In genomic region chr17:1782171-1782567, GRCh38 we compare ENCODE assay signal across 13 cellular contexts. TPM values are rescaled to one million over a fixed set of nuclear protein-coding genes. Genes with fewer than 3 reads are reported as not detected.
DNase-seq lines count a peak whose midpoint lies in the region; ATAC-seq and TF ChIP-seq lines count a peak whose summit lies in the region.
"Had no signal": no experiment of that assay in that cellular context is flagged by ENCODE, and none has a peak within 500 bp of the region (broad histone marks: within the 10 kb centered on the region; RNA-seq: fewer than 3 reads in every experiment).

No MANE protein-coding gene starts in this region.

- no peak for TF ChIP-seq EP300 in sigmoid colon (IDR thresholded peaks at IDR 0.05)

- no peak for TF ChIP-seq CTCF in sigmoid colon (IDR thresholded peaks at IDR 0.05)
- no peak for TF ChIP-seq CTCF in uterus (IDR thresholded peaks at IDR 0.05)

- peak overlapping the region; percentile 94 for H3K27ac ChIP-seq in right cardiac atrium (ENCODE audit: low read length)
- H3K27ac ChIP-seq in sigmoid colon: peak overlapping the region; percentile 87 to 94 (median 91)
- peak overlapping the region; percentile 89 to 97 for H3K27ac ChIP-seq in uterus
- H3K27ac ChIP-seq: KMS-11 had no signal

- H3K9me3 ChIP-seq in right cardiac atrium (ENCODE audit: control insufficient read depth, low read length) (no peaks in the 10 kb centered on the region), sigmoid colon (no peaks in the 10 kb centered on the region), uterus (no peaks in the 10 kb centered on the region)

- no peak for ATAC-seq in Right ventricle myocardium inferior
- no peak for ATAC-seq in Right ventricle myocardium superior (ENCODE audit: poor library complexity)
- no peak for ATAC-seq in right cardiac atrium
- no peak for ATAC-seq in HG03378 (IDR thresholded peaks at IDR 0.05; ENCODE audit: unreplicated experiment)
- ATAC-seq: left colon had no signal

- intact Hi-C loops in Right ventricle myocardium inferior (cut with DNase I): loop anchor here (2.0 kb wide), 2 partner anchors 57 to 65 kb away; partner anchors contain the start of gene WDR81
- intact Hi-C loops in Right ventricle myocardium superior (cut with DNase I): loop anchor here (5.0 kb wide), 1 partner anchor 55 kb away; no protein-coding TSS in a partner anchor
- intact Hi-C loops in right cardiac atrium (cut with DNase I): loop anchor here in 3 of 4 donors (5.0 to 10.0 kb wide), 2 partner anchors 60 to 127 kb away; partner anchors contain the start of gene WDR81 (in 2 of the 3)
- intact Hi-C loops in sigmoid colon (cut with DNase I): loop anchor here (5.0 to 10.0 kb wide), 2 partner anchors 45 to 207 kb away; partner anchors contain the start of gene SMYD4
- intact Hi-C loops in uterus (cut with DNase I; ENCODE audit: low total_unique reads): loop anchor here (5.0 kb wide), 1 partner anchor 60 kb away; the partner anchor contains the start of gene WDR81

- no peak for TF ChIP-seq POLR2A in sigmoid colon (IDR thresholded peaks at IDR 0.05)
- no peak for TF ChIP-seq POLR2A in uterus (IDR thresholded peaks at IDR 0.05)

- in situ Hi-C loops in ACHN (cut with HindIII; ENCODE audit: low pct_ligation_motif_present, low pct_unique_long_range_greater_than_20kb, low sequenced_read_pairs): loop anchor here (10.0 kb wide), 1 partner anchor 47 kb away; no protein-coding TSS in a partner anchor

- H3K4me1 ChIP-seq in right cardiac atrium (ENCODE audit: control insufficient read depth, insufficient read depth, low read length): peaks cover 21% of the 10 kb centered on the region
- peaks cover 0 to 79% (median 71%) of the 10 kb centered on the region in 4 donors for H3K4me1 ChIP-seq in sigmoid colon
- peaks cover 8 to 10% of the 10 kb centered on the region in 2 donors for H3K4me1 ChIP-seq in uterus

- no peaks in the 10 kb centered on the region for H3K27me3 ChIP-seq in right cardiac atrium (ENCODE audit: control insufficient read depth, insufficient read depth)
- no peaks in the 10 kb centered on the region for H3K27me3 ChIP-seq in sigmoid colon
- H3K27me3 ChIP-seq in uterus: no peaks in the 10 kb centered on the region

- peaks cover 0 to 16% (median 2%) of the 10 kb centered on the region in 4 donors for H3K36me3 ChIP-seq in sigmoid colon
- H3K36me3 ChIP-seq in uterus: no peaks in the 10 kb centered on the region

- 48% methylated on average over 6 of the region's 6 CpGs for WGBS in right cardiac atrium
- 69 to 79% methylated on average over 6 of the region's 6 CpGs for WGBS in sigmoid colon, 2 donors

- H3K4me3 ChIP-seq in right cardiac atrium (ENCODE audit: low read length) (no peak overlapping the region), sigmoid colon (no peak overlapping the region), uterus (no peak overlapping the region)

- DNase-seq in Right ventricle myocardium inferior (ENCODE audit: missing footprints) (peak; percentile 50), Right ventricle myocardium superior (no peak), right cardiac atrium (peak in 2 of 3 donors; percentile 40 to 63), sigmoid colon (no peak), uterus (no peak), ACHN (no peak), ecto neural progenitor cell (ENCODE audit: low spot score) (no peak)
- DNase-seq: activated naive CD8-positive, alpha-beta T cell treated with anti-CD3 and anti-CD28 coated beads, Interleukin-2, amount 10 ng/mL, durations not matched to agents 7 days and 5 days; left colon; NCI-H1694 treated with DMSO at 0.1 percent for 48 hours; NCI-H748 treated with DMSO at 0.1 percent for 48 hours had no signal

RNA-seq across cellular contexts. Expression of gene SERPINF1, which starts 20.3 kb away (rescaled TPM):
- total RNA-seq in Right ventricle myocardium inferior (198 TPM), Right ventricle myocardium superior (131 TPM), right cardiac atrium (100 to 1,000 TPM; 160 to 288 (median 264) TPM), sigmoid colon (100 to 1,000 TPM; 275 to 539 (median 352) TPM), uterus (100 to 1,000 TPM; 217 to 567 (median 435) TPM)
- polyA plus RNA-seq in right cardiac atrium (215 TPM), sigmoid colon (100 to 1,000 TPM in 2 of 3 donors, 10 to 100 TPM in 1; 77.7 to 124 (median 112) TPM)

RNA-seq across cellular contexts. Expression of gene SERPINF2, which starts 39.5 kb away (rescaled TPM):
- total RNA-seq in Right ventricle myocardium inferior (0.73 TPM), Right ventricle myocardium superior (0.32 TPM), right cardiac atrium (1 to 10 TPM in 3 of 4 donors, under 1 TPM in 1; 0.45 to 2.1 (median 1.2) TPM), sigmoid colon (1 to 10 TPM; 2.9 to 7.2 (median 4.1) TPM), uterus (10 to 100 TPM in 2 of 4 donors, 1 to 10 TPM in 1, under 1 TPM in 1; 0.83 to 21.5 (median 10.0) TPM)
- polyA plus RNA-seq in right cardiac atrium (1.1 TPM), sigmoid colon (10 to 100 TPM in 1 of 3 donors, 1 to 10 TPM in 1, under 1 TPM in 1; 0.69 to 12.9 (median 1.2) TPM)

RNA-seq across cellular contexts. Expression of gene SMYD4, which starts 47.5 kb away (rescaled TPM):
- total RNA-seq in Right ventricle myocardium inferior (9.9 TPM), Right ventricle myocardium superior (8.6 TPM), right cardiac atrium (10 to 100 TPM; 10.3 to 14.6 (median 11.4) TPM), sigmoid colon (10 to 100 TPM; 14.3 to 19.1 (median 17.1) TPM), uterus (100 to 1,000 TPM in 1 of 4 donors, 10 to 100 TPM in 3; 19.1 to 101 (median 30.5) TPM)
- polyA plus RNA-seq in right cardiac atrium (6.5 TPM), sigmoid colon (1 to 10 TPM; 2.4 to 8.8 (median 2.5) TPM)

RNA-seq across cellular contexts. Expression of gene RPA1, which starts 47.6 kb away (rescaled TPM):
- total RNA-seq in Right ventricle myocardium inferior: 56.3 TPM
- 54.0 TPM for total RNA-seq in Right ventricle myocardium superior
- 100 to 1,000 TPM in 1 of 4 donors, 10 to 100 TPM in 3; 68.1 to 103 (median 81.6) TPM for total RNA-seq in right cardiac atrium
- 28.0 TPM for polyA plus RNA-seq in right cardiac atrium
- total RNA-seq in sigmoid colon: 10 to 100 TPM; 27.8 to 46.8 (median 31.1) TPM
- 10 to 100 TPM; 16.2 to 35.2 (median 27.6) TPM for polyA plus RNA-seq in sigmoid colon
- total RNA-seq in uterus: 100 to 1,000 TPM in 1 of 4 donors, 10 to 100 TPM in 3; 15.9 to 108 (median 41.5) TPM

RNA-seq across cellular contexts. Expression of gene WDR81, which starts 57.7 kb away (rescaled TPM):
- total RNA-seq in Right ventricle myocardium inferior: 10.4 TPM
- total RNA-seq in Right ventricle myocardium superior: 8.5 TPM
- total RNA-seq in right cardiac atrium: 10 to 100 TPM in 3 of 4 donors, 1 to 10 TPM in 1; 9.2 to 11.2 (median 11.0) TPM
- 10.2 TPM for polyA plus RNA-seq in right cardiac atrium
- total RNA-seq in sigmoid colon: 10 to 100 TPM; 21.8 to 49.3 (median 28.2) TPM
- 10 to 100 TPM in 1 of 3 donors, 1 to 10 TPM in 2; 6.6 to 29.3 (median 7.4) TPM for polyA plus RNA-seq in sigmoid colon
- 10 to 100 TPM; 23.6 to 40.7 (median 29.9) TPM for total RNA-seq in uterus

Comparison
In these comparisons a context has a peak if more than half of its experiments do, and no peak if none do; other contexts are left out.
1. DNase-seq: peak in Right ventricle myocardium inferior (single experiment) and right cardiac atrium (2 of 3); none in Right ventricle myocardium superior (single experiment), sigmoid colon (single experiment), uterus (0 of 2), ACHN (single experiment) and ecto neural progenitor cell (single experiment).
2. Peak in every context shown above with its lines, with median percentiles within 50 percentile points of each other: H3K27ac ChIP-seq.